Comparison of ENCODE assay signal across 8 cellular contexts in the genomic region with DNA sequence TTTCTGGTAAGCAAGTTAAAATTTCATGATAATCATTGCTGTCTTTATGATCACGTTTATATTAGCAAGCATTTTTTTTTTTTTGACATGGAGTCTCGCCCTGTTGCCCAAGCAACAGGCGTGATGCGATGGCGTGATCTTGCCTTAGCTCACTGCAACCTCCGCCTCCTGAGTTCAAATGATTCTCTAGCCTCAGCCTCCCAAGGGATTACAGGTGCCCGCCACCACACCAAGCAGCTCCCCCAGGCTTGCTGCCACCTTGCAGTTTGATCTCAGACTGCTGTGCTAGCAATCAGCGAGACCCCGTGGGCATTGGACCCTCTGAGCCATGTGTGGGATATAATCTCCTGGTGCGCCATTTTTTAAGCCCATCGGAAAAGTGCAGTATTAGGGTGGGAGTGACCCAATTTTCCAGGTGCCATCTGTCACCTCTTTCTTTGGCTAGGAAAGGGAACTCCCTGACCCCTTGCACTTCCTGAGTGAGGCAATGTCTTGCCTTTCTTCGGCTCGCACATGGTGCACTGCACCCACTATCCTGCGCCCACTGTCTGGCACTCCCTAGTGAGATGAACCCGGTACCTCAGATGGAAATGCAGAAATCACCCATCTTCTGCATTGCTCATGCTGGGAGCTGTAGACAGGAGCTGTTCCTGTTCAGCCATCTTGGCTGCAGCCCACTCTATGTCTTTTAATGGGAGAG.
DNase-seq lines count a peak whose midpoint lies in the region; ATAC-seq and TF ChIP-seq lines count a peak whose summit lies in the region.
"Not testable (repeated sequence)": the region's sequence is repeated elsewhere in the genome, so short reads cannot be mapped to it uniquely, and the experiment has no call there.

No MANE protein-coding gene starts in this region.

- intact Hi-C loops in psoas muscle (cut with DNase I) = loop anchor here in 1 of 2 donors (5.0 to 10.0 kb wide), 2 partner anchors 344 to 422 kb away; partner anchors contain the start of gene ZFAND4

- H2AFZ ChIP-seq in OCI-LY1 (ENCODE audit: low read length) = not testable (repeated sequence)

- H3K4me3 ChIP-seq in DOHH2 (ENCODE audit: low read length) (peak overlapping the region; percentile 62), OCI-LY1 (ENCODE audit: low read depth, low read length, poor library complexity, severe bottlenecking) (peak overlapping the region; percentile 53), right atrium auricular region (peak overlapping the region; percentile 14 to 19), psoas muscle (peak overlapping the region; percentile 22)

- not testable (repeated sequence) for H3K27me3 ChIP-seq in DOHH2 (ENCODE audit: control insufficient read depth, low read length); OCI-LY1 (ENCODE audit: insufficient read depth, low read length); right atrium auricular region; psoas muscle (ENCODE audit: insufficient read depth in 3 of 3, low read length in 2 of 3)

- H3K9me3 Mint-ChIP-seq in activated CD8-positive, alpha-beta memory T cell treated with anti-CD3 and anti-CD28 coated beads, Interleukin-2, amount 10 ng/mL, durations not matched to agents 7 days and 5 days (ENCODE audit: low read depth) = not testable (repeated sequence)

- peaks cover 18% of the 10 kb centered on the region for H3K4me1 Mint-ChIP-seq in activated CD8-positive, alpha-beta memory T cell treated with anti-CD3 and anti-CD28 coated beads, Interleukin-2, amount 10 ng/mL, durations not matched to agents 7 days and 5 days

- not testable (repeated sequence) for H3K36me3 Mint-ChIP-seq in activated CD8-positive, alpha-beta memory T cell treated with anti-CD3 and anti-CD28 coated beads, Interleukin-2, amount 10 ng/mL, durations not matched to agents 7 days and 5 days

- H3K4me1 ChIP-seq in DOHH2 (ENCODE audit: control insufficient read depth, low read length) (peaks cover 46% of the 10 kb centered on the region), OCI-LY1 (ENCODE audit: insufficient read depth, low read length, severe bottlenecking) (peaks cover 35% of the 10 kb centered on the region)
- H3K4me1 ChIP-seq in right atrium auricular region, psoas muscle: not testable (repeated sequence)

- DNase-seq in activated CD8-positive, alpha-beta memory T cell treated with anti-CD3 and anti-CD28 coated beads, Interleukin-2, amount 10 ng/mL, durations not matched to agents 7 days and 5 days; right atrium auricular region (ENCODE audit: low spot score); psoas muscle: not testable (repeated sequence)

- H3K27ac ChIP-seq in DOHH2 (ENCODE audit: low read depth, low read length) (peak overlapping the region; percentile 95), OCI-LY1 (ENCODE audit: low read depth, low read length, poor library complexity, severe bottlenecking) (peak overlapping the region; percentile 79)
- H3K27ac ChIP-seq in right atrium auricular region, psoas muscle: not testable (repeated sequence)

- peak overlapping the region; percentile 65 for H3K4me2 ChIP-seq in DOHH2 (ENCODE audit: low read length)
- H3K4me2 ChIP-seq in OCI-LY1 (ENCODE audit: low read length) = peak overlapping the region; percentile 60

- peaks cover 21% of the 10 kb centered on the region for H3K27me3 Mint-ChIP-seq in activated CD8-positive, alpha-beta memory T cell treated with anti-CD3 and anti-CD28 coated beads, Interleukin-2, amount 10 ng/mL, durations not matched to agents 7 days and 5 days

- CTCF ChIA-PET in activated CD8-positive, alpha-beta memory T cell treated with anti-CD3 and anti-CD28 coated beads, Interleukin-2, amount 10 ng/mL, durations not matched to agents 7 days and 5 days (lab: Charles Lee) = interaction anchor here (0.5 to 2.9 kb wide), 25 partner anchors 8 to 1051 kb away, joined by 3 to 22 read pairs (median 4); partner anchors contain the start of gene ZFAND4

- ATAC-seq in GM19438 (IDR thresholded peaks at IDR 0.05; ENCODE audit: low read depth, unreplicated experiment) = peak; percentile 86
- ATAC-seq in HG02678 (IDR thresholded peaks at IDR 0.05; ENCODE audit: unreplicated experiment) = peak; percentile 49
- peak; percentile 55 for ATAC-seq in HG03520 (IDR thresholded peaks at IDR 0.05; ENCODE audit: unreplicated experiment)
- ATAC-seq in activated CD8-positive, alpha-beta memory T cell treated with anti-CD3 and anti-CD28 coated beads, Interleukin-2, amount 10 ng/mL, durations not matched to agents 7 days and 5 days = peak; percentile 29
- ATAC-seq in psoas muscle = peak in 1 of 4 donors; percentile 10

- WGBS in psoas muscle, 3 donors = 68 to 69% (median 68%) methylated on average over 14 to 15 of the region's 15 CpGs

- not testable (repeated sequence) for H3K79me2 ChIP-seq in DOHH2 (ENCODE audit: control insufficient read depth, low read length); OCI-LY1 (ENCODE audit: insufficient read depth, low read length)

- not testable (repeated sequence) for H4K20me1 ChIP-seq in DOHH2 (ENCODE audit: control insufficient read depth, insufficient read depth, low read depth, low read length); OCI-LY1 (ENCODE audit: insufficient read depth, low read length)

- H3K9me3 ChIP-seq in DOHH2 (ENCODE audit: control insufficient read depth, insufficient read depth, low read length); OCI-LY1 (ENCODE audit: low read length); right atrium auricular region; psoas muscle: not testable (repeated sequence)

- H3K9ac ChIP-seq in OCI-LY1 (ENCODE audit: low read length) = peak overlapping the region; percentile 24; the same call in 1 of the 2 replicates

- peak overlapping the region; percentile 38 for H3K4me3 Mint-ChIP-seq in activated CD8-positive, alpha-beta memory T cell treated with anti-CD3 and anti-CD28 coated beads, Interleukin-2, amount 10 ng/mL, durations not matched to agents 7 days and 5 days

- H3K9me2 ChIP-seq in DOHH2 (replicated peaks; ENCODE audit: control insufficient read depth, low read length); OCI-LY1 (ENCODE audit: low read depth, low read length): not testable (repeated sequence)

- H3F3A ChIP-seq in DOHH2 (ENCODE audit: control insufficient read depth, insufficient read depth) = peaks cover 14% of the 10 kb centered on the region
- not testable (repeated sequence) for H3F3A ChIP-seq in OCI-LY1 (ENCODE audit: insufficient read depth, low read length)

- H3K27ac Mint-ChIP-seq in activated CD8-positive, alpha-beta memory T cell treated with anti-CD3 and anti-CD28 coated beads, Interleukin-2, amount 10 ng/mL, durations not matched to agents 7 days and 5 days = not testable (repeated sequence)

- not testable (repeated sequence) for TF ChIP-seq CTCF in DOHH2 (IDR thresholded peaks at IDR 0.05; ENCODE audit: low read depth, low read length, poor library complexity, severe bottlenecking); OCI-LY1 (IDR thresholded peaks at IDR 0.05; ENCODE audit: low read length); right atrium auricular region (IDR thresholded peaks at IDR 0.05); psoas muscle (IDR thresholded peaks at IDR 0.05)

- H3K36me3 ChIP-seq in DOHH2 (ENCODE audit: control insufficient read depth, low read length); OCI-LY1 (ENCODE audit: insufficient read depth, low read length); right atrium auricular region; psoas muscle (ENCODE audit: insufficient read depth in 1 of 2, low read depth in 1 of 2): not testable (repeated sequence)
